In genomic region chr5:119319890-119320289, GRCh38 we compare ENCODE assay signal across 22 cellular contexts. TPM values are rescaled to one million over a fixed set of nuclear protein-coding genes. Genes with fewer than 3 reads are reported as not detected.
DNase-seq lines count a peak whose midpoint lies in the region; ATAC-seq and TF ChIP-seq lines count a peak whose summit lies in the region.
"Had no signal": no experiment of that assay in that cellular context is flagged by ENCODE, and none has a peak within 500 bp of the region (broad histone marks: within the 10 kb centered on the region; RNA-seq: fewer than 3 reads in every experiment).

No MANE protein-coding gene starts in this region.

- H3K9ac ChIP-seq in BLaER1 treated with 17β-estradiol and CSF1 and Interleukin-3, amounts not matched to agents 10 nM and 100 nM = no peak overlapping the region

- POLR2A ChIA-PET in CD4-positive, alpha-beta memory T cell (lab: Charles Lee; ENCODE audit: partially characterized antibody) = interaction anchor here (23.0 kb wide), 1 partner anchor 17 kb away, joined by 564 read pairs; no protein-coding TSS in a partner anchor
- POLR2A ChIA-PET in activated CD8-positive, alpha-beta T cell treated with anti-CD3 and anti-CD28 coated beads for 36 hours (lab: Charles Lee) = no interaction called here

- ATAC-seq in activated CD8-positive, alpha-beta T cell treated with anti-CD3 and anti-CD28 coated beads for 36 hours = no peak
- no peak for ATAC-seq in memory B cell (ENCODE audit: low read depth)
- no peak for ATAC-seq in HG02642 (IDR thresholded peaks at IDR 0.05; ENCODE audit: poor library complexity, unreplicated experiment)
- ATAC-seq: esophagus mucosa, HCT116, lower lobe of right lung, Right ventricle myocardium inferior, WTC11 had no signal

- no peaks in the 10 kb centered on the region; a peak in 1 of 22 replicates for H3K36me3 ChIP-seq in BLaER1 treated with 17β-estradiol and CSF1 and Interleukin-3, amounts not matched to agents 10 nM and 100 nM
- no peaks in the 10 kb centered on the region for H3K36me3 ChIP-seq in CD4-positive, alpha-beta memory T cell (ENCODE audit: insufficient read depth, low read length)
- H3K36me3 ChIP-seq: lower lobe of right lung, suprapubic skin had no signal

- H3K9me3 ChIP-seq in BLaER1 treated with 17β-estradiol and CSF1 and Interleukin-3, amounts not matched to agents 10 nM and 100 nM (replicated peaks in 1 of 11) = no peaks in the 10 kb centered on the region
- H3K9me3 ChIP-seq in CD4-positive, alpha-beta memory T cell (ENCODE audit: control insufficient read depth in 1 of 2, low read length in 2 of 2) = no peaks in the 10 kb centered on the region
- H3K9me3 ChIP-seq: lower lobe of right lung, suprapubic skin had no signal

- peaks cover 12 to 27% of the 10 kb centered on the region in 2 donors for H3K36me3 Mint-ChIP-seq in CD4-positive, alpha-beta memory T cell
- peaks cover 54% of the 10 kb centered on the region for H3K36me3 Mint-ChIP-seq in activated CD8-positive, alpha-beta T cell treated with anti-CD3 and anti-CD28 coated beads for 36 hours (ENCODE audit: low read depth)
- peaks cover 9% of the 10 kb centered on the region for H3K36me3 Mint-ChIP-seq in memory B cell
- H3K36me3 Mint-ChIP-seq: WTC11 had no signal

- H3K27me3 Mint-ChIP-seq in CD4-positive, alpha-beta memory T cell = no peaks in the 10 kb centered on the region
- H3K27me3 Mint-ChIP-seq in activated CD8-positive, alpha-beta T cell treated with anti-CD3 and anti-CD28 coated beads for 36 hours = no peaks in the 10 kb centered on the region
- H3K27me3 Mint-ChIP-seq in memory B cell = no peaks in the 10 kb centered on the region
- H3K27me3 Mint-ChIP-seq: progenitor cell of endocrine pancreas had no signal

- H3K27ac Mint-ChIP-seq in CD4-positive, alpha-beta memory T cell = peak overlapping the region; percentile 83 to 99 (median 91)
- H3K27ac Mint-ChIP-seq in activated CD8-positive, alpha-beta T cell treated with anti-CD3 and anti-CD28 coated beads for 36 hours = peak overlapping the region; percentile 96
- H3K27ac Mint-ChIP-seq in memory B cell = peak overlapping the region; percentile 93
- H3K27ac Mint-ChIP-seq: progenitor cell of endocrine pancreas, WTC11 had no signal

- peak overlapping the region; percentile 15 to 81 (median 46); a peak in 21 of 22 replicates for H3K4me2 ChIP-seq in BLaER1 treated with 17β-estradiol and CSF1 and Interleukin-3, amounts not matched to agents 10 nM and 100 nM

- H3K27me3 ChIP-seq in BLaER1 treated with 17β-estradiol and CSF1 and Interleukin-3, amounts not matched to agents 10 nM and 100 nM = no peaks in the 10 kb centered on the region
- no peaks in the 10 kb centered on the region for H3K27me3 ChIP-seq in CD4-positive, alpha-beta memory T cell (ENCODE audit: insufficient read depth, low read length)
- H3K27me3 ChIP-seq: suprapubic skin had no signal

- H3K4me3 Mint-ChIP-seq in CD4-positive, alpha-beta memory T cell = peak overlapping the region in 7 of 8 donors; percentile 40 to 90 (median 74)
- no peak overlapping the region for H3K4me3 Mint-ChIP-seq in activated CD8-positive, alpha-beta T cell treated with anti-CD3 and anti-CD28 coated beads for 36 hours
- no peak overlapping the region for H3K4me3 Mint-ChIP-seq in memory B cell
- H3K4me3 Mint-ChIP-seq: WTC11 had no signal

- peaks cover 0 to 9% (median 0%) of the 10 kb centered on the region in 11 experiments; a peak in 3 of 22 replicates for H4K20me1 ChIP-seq in BLaER1 treated with 17β-estradiol and CSF1 and Interleukin-3, amounts not matched to agents 10 nM and 100 nM

- peaks cover 81 to 99% (median 91%) of the 10 kb centered on the region in 10 experiments for H3K4me1 ChIP-seq in BLaER1 treated with 17β-estradiol and CSF1 and Interleukin-3, amounts not matched to agents 10 nM and 100 nM
- H3K4me1 ChIP-seq in CD4-positive, alpha-beta memory T cell (ENCODE audit: insufficient read depth, low read length) = peaks cover 96% of the 10 kb centered on the region

- no peaks in the 10 kb centered on the region for H3K9me3 Mint-ChIP-seq in CD4-positive, alpha-beta memory T cell
- peaks cover 1% of the 10 kb centered on the region for H3K9me3 Mint-ChIP-seq in activated CD8-positive, alpha-beta T cell treated with anti-CD3 and anti-CD28 coated beads for 36 hours
- H3K9me3 Mint-ChIP-seq in memory B cell = no peaks in the 10 kb centered on the region
- H3K9me3 Mint-ChIP-seq: WTC11 had no signal

- CTCF ChIA-PET in CD4-positive, alpha-beta memory T cell (lab: Charles Lee; ENCODE audit: partially characterized antibody) = interaction anchor here (1.2 to 1.6 kb wide), 2 partner anchors 15 to 332 kb away, joined by 3 read pairs; partner anchors contain the start of gene DTWD2
- CTCF ChIA-PET in activated CD8-positive, alpha-beta T cell treated with anti-CD3 and anti-CD28 coated beads for 36 hours (lab: Charles Lee) = no interaction called here

- no peak for TF ChIP-seq CTCF in activated CD8-positive, alpha-beta T cell treated with anti-CD3 and anti-CD28 coated beads for 36 hours (IDR thresholded peaks at IDR 0.05)

- DNase-seq in CD4-positive, alpha-beta memory T cell = no peak
- no peak for DNase-seq in activated CD8-positive, alpha-beta T cell treated with anti-CD3 and anti-CD28 coated beads for 36 hours
- no peak for DNase-seq in memory B cell (ENCODE audit: low spot score in 2 of 2)
- DNase-seq in stimulated activated CD4-positive, alpha-beta T cell treated with anti-CD3 and anti-CD28 coated beads, Interleukin-15, amount 100 ng/mL, for 24 hours = no peak
- DNase-seq in caudate nucleus (lab: John Stamatoyannopoulos, UW) = no peak
- DNase-seq: activated CD8-positive, alpha-beta memory T cell treated with anti-CD3 and anti-CD28 coated beads, Interleukin-2, amount 50 U/mL, for 48 hours; AML-193; central memory CD4-positive, alpha-beta T cell; DMS 273 treated with DMSO at 0.1 percent for 48 hours; GDM1; lower lobe of right lung; NCI-H2029; NCI-H446 treated with DMSO at 0.1 percent for 48 hours; stimulated activated CD4-positive, alpha-beta T cell treated with anti-CD3 and anti-CD28 coated beads, Interleukin-4, amount 100 ng/mL, for 1 hour had no signal

- intact Hi-C loops in CD4-positive, alpha-beta memory T cell (cut with micrococcal nuclease) = loop anchor here (2.0 kb wide), 1 partner anchor 35 kb away; no protein-coding TSS in a partner anchor
- intact Hi-C loops in activated CD8-positive, alpha-beta T cell treated with anti-CD3 and anti-CD28 coated beads for 36 hours (cut with micrococcal nuclease) = loop anchor here (5.0 kb wide), 1 partner anchor 92 kb away; no protein-coding TSS in a partner anchor

- H3K4me3 ChIP-seq in BLaER1 treated with 17β-estradiol and CSF1 and Interleukin-3, amounts not matched to agents 10 nM and 100 nM = no peak overlapping the region
- no peak overlapping the region for H3K4me3 ChIP-seq in CD4-positive, alpha-beta memory T cell (ENCODE audit: low read length in 2 of 2)
- H3K4me3 ChIP-seq: lower lobe of right lung, suprapubic skin had no signal

- H3K27ac ChIP-seq in BLaER1 treated with 17β-estradiol and CSF1 and Interleukin-3, amounts not matched to agents 10 nM and 100 nM = peak overlapping the region in 5 of 11 experiments; percentile 18 to 44 (median 33); a peak in 4 of 22 replicates
- H3K27ac ChIP-seq in CD4-positive, alpha-beta memory T cell (ENCODE audit: low read depth, low read length) = peak overlapping the region; percentile 59
- no peak overlapping the region for H3K27ac ChIP-seq in caudate nucleus (ENCODE audit: low read depth, low read length)
- H3K27ac ChIP-seq: lower lobe of right lung, suprapubic skin had no signal

- H3K4me1 Mint-ChIP-seq in CD4-positive, alpha-beta memory T cell = peaks cover 76 to 96% (median 86%) of the 10 kb centered on the region in 4 donors
- peaks cover 92% of the 10 kb centered on the region for H3K4me1 Mint-ChIP-seq in activated CD8-positive, alpha-beta T cell treated with anti-CD3 and anti-CD28 coated beads for 36 hours (ENCODE audit: low read depth)
- H3K4me1 Mint-ChIP-seq in memory B cell = peaks cover 48% of the 10 kb centered on the region

RNA-seq across cellular contexts. Expression of gene TNFAIP8, which starts 35.9 kb away (rescaled TPM):
- 100 to 1,000 TPM; 167 to 176 TPM for total RNA-seq in CD4-positive, alpha-beta memory T cell
- 100 to 1,000 TPM; 277 to 423 TPM for polyA plus RNA-seq in CD4-positive, alpha-beta memory T cell
- 100 to 1,000 TPM; 135 to 141 TPM for total RNA-seq in activated CD8-positive, alpha-beta T cell treated with anti-CD3 and anti-CD28 coated beads for 36 hours

Comparison
In these comparisons a context has a peak if more than half of its experiments do, and no peak if none do; other contexts are left out.
1. H3K4me3 Mint-ChIP-seq: peak in CD4-positive, alpha-beta memory T cell (7 of 8); none in activated CD8-positive, alpha-beta T cell treated with anti-CD3 and anti-CD28 coated beads for 36 hours (single experiment) and memory B cell (single experiment).
2. Peak in every context shown above with its lines, with median percentiles within 50 percentile points of each other: H3K27ac Mint-ChIP-seq.